Comparison of ENCODE assay signal across 1 cellular context in the genomic region with DNA sequence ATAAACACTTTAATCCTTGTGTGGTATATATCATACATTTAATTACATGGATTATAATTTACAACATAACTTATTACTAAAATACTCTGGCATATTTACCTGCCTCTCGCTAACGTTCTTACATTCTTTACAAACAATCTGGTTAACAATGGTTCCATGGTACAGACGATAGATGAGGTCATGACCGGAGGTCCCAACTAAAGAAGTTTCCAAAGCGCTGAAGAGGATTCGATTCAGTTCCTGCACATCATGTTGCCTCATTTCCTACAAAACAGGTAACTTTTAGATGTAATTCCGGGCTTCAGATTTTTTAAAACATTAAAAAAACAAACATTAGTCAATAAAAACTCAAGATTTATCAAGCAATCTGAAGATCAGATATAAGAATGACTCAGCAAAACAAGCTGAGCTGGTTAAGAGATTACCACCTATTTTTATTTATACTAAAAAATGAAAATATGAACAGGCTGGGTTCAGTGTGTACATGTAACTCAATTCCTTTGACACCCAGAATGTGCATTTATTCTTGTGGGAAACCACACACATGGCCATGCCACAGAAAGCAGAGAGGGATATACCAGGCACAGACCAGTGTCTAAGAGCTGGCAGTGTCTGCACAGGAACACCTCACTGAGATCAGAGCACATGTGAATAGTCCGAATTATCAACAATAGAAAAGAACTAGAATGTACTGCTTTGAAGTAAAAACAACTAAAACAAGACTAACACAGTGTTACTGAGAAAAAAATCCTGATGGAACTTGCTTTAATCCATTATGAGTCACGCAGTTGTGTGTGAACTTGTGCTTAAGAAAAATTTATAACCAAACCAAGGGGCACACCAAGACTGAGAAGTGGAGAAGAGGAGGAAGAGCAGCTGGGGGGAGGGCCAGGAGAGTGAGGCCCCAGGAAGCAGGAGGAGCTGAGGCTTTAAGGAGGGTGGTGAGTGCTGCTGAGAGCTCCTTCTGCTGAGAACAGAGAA.
TF ChIP-seq lines count a peak whose summit lies in the region.

No MANE protein-coding gene starts in this region.

TF ChIP-seq in endothelial cell of umbilical vein, 7 proteins besides CTCF, POLR2A, EP300 and RAD21:
- TF ChIP-seq GATA2 (IDR thresholded peaks at IDR 0.05; ENCODE audit: insufficient read depth, insufficient read length, low read depth, low read length), result no peak
- TF ChIP-seq MYC (IDR thresholded peaks at IDR 0.05; ENCODE audit: low read depth, low read length), result no peak
- TF ChIP-seq JUN (IDR thresholded peaks at IDR 0.05; ENCODE audit: borderline replicate concordance, insufficient read depth, insufficient read length, low read depth), result no peak
- no peak for TF ChIP-seq FOS (IDR thresholded peaks at IDR 0.05; ENCODE audit: borderline replicate concordance, insufficient read depth, low read length)
- TF ChIP-seq POLR2AphosphoS5 (IDR thresholded peaks at IDR 0.05; ENCODE audit: insufficient read depth, low read depth, low read length), result no peak
